Comparison of ENCODE assay signal across 14 cellular contexts in the genomic region with DNA sequence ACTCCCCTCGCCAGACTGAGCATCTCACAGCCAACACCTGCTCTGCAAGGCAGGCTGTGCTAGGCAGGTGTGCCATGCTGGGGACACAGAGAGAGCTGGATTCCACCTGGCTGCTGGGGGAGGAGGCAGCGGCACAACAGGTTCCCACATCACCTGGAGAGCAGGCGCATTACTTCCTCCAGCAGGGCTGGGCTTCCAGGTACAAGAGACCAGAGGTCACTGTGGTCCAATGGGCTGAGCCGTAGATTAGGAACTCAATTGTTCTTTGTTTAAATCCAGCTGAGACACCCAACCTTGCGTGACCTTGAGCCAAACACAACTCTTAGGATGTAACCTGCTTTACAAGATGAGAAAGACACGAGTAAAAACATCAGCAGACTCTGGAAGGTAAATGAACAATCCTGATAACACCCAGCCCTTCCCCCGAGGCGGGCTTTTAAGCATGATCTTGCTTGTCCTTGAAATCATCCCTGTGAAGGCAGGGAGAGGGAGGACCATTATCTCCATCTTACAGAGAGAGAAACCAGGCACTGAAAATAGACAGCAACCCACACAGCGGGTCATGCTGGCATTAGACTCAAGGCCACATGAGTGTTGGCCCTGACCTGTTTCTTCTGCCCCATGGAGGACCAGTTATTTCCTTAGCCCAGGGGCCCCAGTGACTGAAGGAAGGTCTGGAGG.
DNase-seq lines count a peak whose midpoint lies in the region; ATAC-seq and TF ChIP-seq lines count a peak whose summit lies in the region.
"Had no signal": no experiment of that assay in that cellular context is flagged by ENCODE, and none has a peak within 500 bp of the region (broad histone marks: within the 10 kb centered on the region; RNA-seq: fewer than 3 reads in every experiment).

No MANE protein-coding gene starts in this region.

- peaks cover 12 to 53% (median 29%) of the 10 kb centered on the region in 10 experiments for H3K4me1 ChIP-seq in BLaER1 treated with 17β-estradiol and CSF1 and Interleukin-3, amounts not matched to agents 10 nM and 100 nM
- H3K4me1 ChIP-seq in mucosa of descending colon (ENCODE audit: low read depth), result peaks cover 7% of the 10 kb centered on the region

- no peak overlapping the region for H3K9ac ChIP-seq in BLaER1 treated with 17β-estradiol and CSF1 and Interleukin-3, amounts not matched to agents 10 nM and 100 nM

- DNase-seq in HL-60 (ENCODE audit: low read depth in 1 of 2, low spot score in 1 of 2) (no peak), WTC11 (ENCODE audit: low spot score) (peak; percentile 31), mucosa of descending colon (peak; percentile 74 to 90 (median 83)), chondrocyte (ENCODE audit: low spot score) (no peak)
- no peak for DNase-seq in activated naive CD4-positive, alpha-beta T cell treated with anti-CD3 and anti-CD28 coated beads for 36 hours
- DNase-seq: activated CD4-positive, alpha-beta memory T cell treated with anti-CD3 and anti-CD28 coated beads, Interleukin-2, amount 10 ng/mL, durations not matched to agents 7 days and 5 days; activated naive CD4-positive, alpha-beta T cell treated with anti-CD3 and anti-CD28 coated beads, Interleukin-2, amount 10 ng/mL, durations not matched to agents 7 days and 5 days; central memory CD4-positive, alpha-beta T cell; stimulated activated CD4-positive, alpha-beta T cell treated with anti-CD3 and anti-CD28 coated beads, Interleukin-4, amount 100 ng/mL, for 4 hours; stimulated activated naive CD8-positive, alpha-beta T cell treated with anti-CD3 and anti-CD28 coated beads, Interleukin-15, Interleukin-2, amounts not matched to agents 100 U/mL and 50 U/mL, for 24 hours; T1000 had no signal

- ATAC-seq in WTC11, result peak; percentile 71
- ATAC-seq in mucosa of descending colon, result peak; percentile 96
- no peak for ATAC-seq in HG03025 (IDR thresholded peaks at IDR 0.05; ENCODE audit: low FRiP score, unreplicated experiment)
- no peak for ATAC-seq in GM21367 (IDR thresholded peaks at IDR 0.05; ENCODE audit: unreplicated experiment)
- ATAC-seq: stimulated activated naive CD8-positive, alpha-beta T cell treated with anti-CD3 and anti-CD28 coated beads, Interleukin-15, Interleukin-2, amounts not matched to agents 100 U/mL and 50 U/mL, for 24 hours had no signal

- peaks cover 4% of the 10 kb centered on the region for H3K9me3 Mint-ChIP-seq in WTC11
- H3K9me3 Mint-ChIP-seq in chondrocyte (ENCODE audit: low read depth), result no peaks in the 10 kb centered on the region
- no peaks in the 10 kb centered on the region for H3K9me3 Mint-ChIP-seq in activated naive CD4-positive, alpha-beta T cell treated with anti-CD3 and anti-CD28 coated beads for 36 hours
- H3K9me3 Mint-ChIP-seq: activated CD4-positive, alpha-beta memory T cell treated with anti-CD3 and anti-CD28 coated beads, Interleukin-2, amount 10 ng/mL, durations not matched to agents 7 days and 5 days; activated naive CD4-positive, alpha-beta T cell treated with anti-CD3 and anti-CD28 coated beads, Interleukin-2, amount 10 ng/mL, durations not matched to agents 7 days and 5 days had no signal

- H3K4me1 Mint-ChIP-seq in WTC11 (peaks cover 35% of the 10 kb centered on the region), chondrocyte (ENCODE audit: low read depth) (no peaks in the 10 kb centered on the region)
- H3K4me1 Mint-ChIP-seq in activated naive CD4-positive, alpha-beta T cell treated with anti-CD3 and anti-CD28 coated beads for 36 hours (ENCODE audit: low read depth), result peaks cover 13% of the 10 kb centered on the region
- H3K4me1 Mint-ChIP-seq: activated CD4-positive, alpha-beta memory T cell treated with anti-CD3 and anti-CD28 coated beads, Interleukin-2, amount 10 ng/mL, durations not matched to agents 7 days and 5 days; activated naive CD4-positive, alpha-beta T cell treated with anti-CD3 and anti-CD28 coated beads, Interleukin-2, amount 10 ng/mL, durations not matched to agents 7 days and 5 days had no signal

- no peak overlapping the region for H3K4me3 Mint-ChIP-seq in WTC11
- no peak overlapping the region for H3K4me3 Mint-ChIP-seq in chondrocyte (ENCODE audit: unreplicated experiment)
- no peak overlapping the region for H3K4me3 Mint-ChIP-seq in activated naive CD4-positive, alpha-beta T cell treated with anti-CD3 and anti-CD28 coated beads for 36 hours
- H3K4me3 Mint-ChIP-seq: activated CD4-positive, alpha-beta memory T cell treated with anti-CD3 and anti-CD28 coated beads, Interleukin-2, amount 10 ng/mL, durations not matched to agents 7 days and 5 days; activated naive CD4-positive, alpha-beta T cell treated with anti-CD3 and anti-CD28 coated beads, Interleukin-2, amount 10 ng/mL, durations not matched to agents 7 days and 5 days had no signal

- H3K4me2 ChIP-seq in BLaER1 treated with 17β-estradiol and CSF1 and Interleukin-3, amounts not matched to agents 10 nM and 100 nM, result peak overlapping the region in 7 of 11 experiments; percentile 20 to 49 (median 36); a peak in 7 of 22 replicates

- H3K4me3 ChIP-seq in BLaER1 treated with 17β-estradiol and CSF1 and Interleukin-3, amounts not matched to agents 10 nM and 100 nM, result no peak overlapping the region
- H3K4me3 ChIP-seq in HL-60 (replicated peaks; ENCODE audit: insufficient read depth, low read length) (no peak overlapping the region), mucosa of descending colon (no peak overlapping the region)

- H3K36me3 Mint-ChIP-seq in WTC11 (no peaks in the 10 kb centered on the region), chondrocyte (ENCODE audit: low read depth) (no peaks in the 10 kb centered on the region)
- no peaks in the 10 kb centered on the region for H3K36me3 Mint-ChIP-seq in activated naive CD4-positive, alpha-beta T cell treated with anti-CD3 and anti-CD28 coated beads for 36 hours (ENCODE audit: low read depth)
- H3K36me3 Mint-ChIP-seq: activated naive CD4-positive, alpha-beta T cell treated with anti-CD3 and anti-CD28 coated beads, Interleukin-2, amount 10 ng/mL, durations not matched to agents 7 days and 5 days had no signal

- no peaks in the 10 kb centered on the region for H4K20me1 ChIP-seq in BLaER1 treated with 17β-estradiol and CSF1 and Interleukin-3, amounts not matched to agents 10 nM and 100 nM

- no peak for TF ChIP-seq CTCF in HL-60 (IDR thresholded peaks at IDR 0.05; ENCODE audit: insufficient read depth, low read length)
- no peak for TF ChIP-seq CTCF in WTC11 (IDR thresholded peaks at IDR 0.05)
- no peak for TF ChIP-seq CTCF in mucosa of descending colon (IDR thresholded peaks at IDR 0.05)
- no peak for TF ChIP-seq CTCF in chondrocyte (IDR thresholded peaks at IDR 0.05)

- H3K27me3 Mint-ChIP-seq in WTC11 (ENCODE audit: low read depth) (no peaks in the 10 kb centered on the region), chondrocyte (ENCODE audit: low read depth) (no peaks in the 10 kb centered on the region)
- no peaks in the 10 kb centered on the region for H3K27me3 Mint-ChIP-seq in activated naive CD4-positive, alpha-beta T cell treated with anti-CD3 and anti-CD28 coated beads for 36 hours (ENCODE audit: low read depth)

- H3K36me3 ChIP-seq in BLaER1 treated with 17β-estradiol and CSF1 and Interleukin-3, amounts not matched to agents 10 nM and 100 nM, result no peaks in the 10 kb centered on the region
- no peaks in the 10 kb centered on the region for H3K36me3 ChIP-seq in mucosa of descending colon (ENCODE audit: low read depth)

- no peaks in the 10 kb centered on the region for H3K27me3 ChIP-seq in BLaER1 treated with 17β-estradiol and CSF1 and Interleukin-3, amounts not matched to agents 10 nM and 100 nM
- H3K27me3 ChIP-seq in HL-60 (ENCODE audit: insufficient read depth, poor library complexity, severe bottlenecking), result no peaks in the 10 kb centered on the region

- peaks cover 0 to 3% (median 0%) of the 10 kb centered on the region in 11 experiments; a peak in 1 of 22 replicates for H3K9me3 ChIP-seq in BLaER1 treated with 17β-estradiol and CSF1 and Interleukin-3, amounts not matched to agents 10 nM and 100 nM (replicated peaks in 1 of 11)
- no peaks in the 10 kb centered on the region for H3K9me3 ChIP-seq in mucosa of descending colon

- intact Hi-C loops in mucosa of descending colon (cut with DNase I, micrococcal nuclease), result no loop called here
- intact Hi-C loops in activated naive CD4-positive, alpha-beta T cell treated with anti-CD3 and anti-CD28 coated beads for 36 hours (cut with micrococcal nuclease), result no loop called here

- no peak overlapping the region for H3K27ac ChIP-seq in BLaER1 treated with 17β-estradiol and CSF1 and Interleukin-3, amounts not matched to agents 10 nM and 100 nM
- peak overlapping the region; percentile 99 for H3K27ac ChIP-seq in HL-60 (replicated peaks)

- CTCF ChIA-PET in WTC11 (lab: Charles Lee), result interaction anchor here (1.4 to 2.1 kb wide), 2 partner anchors 10 to 132 kb away, joined by 3 to 5 read pairs; no protein-coding TSS in a partner anchor
- CTCF ChIA-PET in activated naive CD4-positive, alpha-beta T cell treated with anti-CD3 and anti-CD28 coated beads for 36 hours (lab: Charles Lee), result interaction anchor here (0.6 kb wide), 1 partner anchor 108 kb away, joined by 3 read pairs; no protein-coding TSS in a partner anchor

- POLR2A ChIA-PET in WTC11 (lab: Charles Lee), result no interaction called here

- H3K27ac Mint-ChIP-seq in WTC11 (peak overlapping the region; percentile 63; the same call in 1 of the 2 replicates), chondrocyte (ENCODE audit: unreplicated experiment) (no peak overlapping the region)
- H3K27ac Mint-ChIP-seq in activated naive CD4-positive, alpha-beta T cell treated with anti-CD3 and anti-CD28 coated beads for 36 hours, result no peak overlapping the region
- H3K27ac Mint-ChIP-seq: activated CD4-positive, alpha-beta memory T cell treated with anti-CD3 and anti-CD28 coated beads, Interleukin-2, amount 10 ng/mL, durations not matched to agents 7 days and 5 days; activated naive CD4-positive, alpha-beta T cell treated with anti-CD3 and anti-CD28 coated beads, Interleukin-2, amount 10 ng/mL, durations not matched to agents 7 days and 5 days had no signal

TF ChIP-seq in WTC11, 78 proteins besides CTCF, POLR2A, EP300 and RAD21:
- 0 out of 2 replicates have a peak, but pooled peaks have one; percentile 24 for TF ChIP-seq ZNF121 (CRISPR knock-in tag; IDR thresholded peaks at IDR 0.05)
- peak; percentile 81; the same call in 1 of the 2 replicates for TF ChIP-seq ESRRA (CRISPR knock-in tag; IDR thresholded peaks at IDR 0.05; ENCODE audit: borderline replicate concordance)
- peak; percentile 36; the same call in 1 of the 2 replicates for TF ChIP-seq ZNF423 (CRISPR knock-in tag; IDR thresholded peaks at IDR 0.05)
- TF ChIP-seq, protein P1, sequence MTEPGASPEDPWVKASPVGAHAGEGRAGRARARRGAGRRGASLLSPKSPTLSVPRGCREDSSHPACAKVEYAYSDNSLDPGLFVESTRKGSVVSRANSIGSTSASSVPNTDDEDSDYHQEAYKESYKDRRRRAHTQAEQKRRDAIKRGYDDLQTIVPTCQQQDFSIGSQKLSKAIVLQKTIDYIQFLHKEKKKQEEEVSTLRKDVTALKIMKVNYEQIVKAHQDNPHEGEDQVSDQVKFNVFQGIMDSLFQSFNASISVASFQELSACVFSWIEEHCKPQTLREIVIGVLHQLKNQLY (CRISPR knock-in tag; IDR thresholded peaks at IDR 0.05), result no peak

Comparison
In these comparisons a context has a peak if more than half of its experiments do, and no peak if none do; other contexts are left out.
1. DNase-seq: peak in WTC11 (single experiment) and mucosa of descending colon (3 of 3); none in HL-60 (0 of 2), chondrocyte (single experiment) and activated naive CD4-positive, alpha-beta T cell treated with anti-CD3 and anti-CD28 coated beads for 36 hours (single experiment).
2. ATAC-seq: peak in WTC11 (single experiment) and mucosa of descending colon (single experiment); none in HG03025 (single experiment) and GM21367 (single experiment).